Comparison of ENCODE assay signal across 8 cellular contexts in the genomic region with DNA sequence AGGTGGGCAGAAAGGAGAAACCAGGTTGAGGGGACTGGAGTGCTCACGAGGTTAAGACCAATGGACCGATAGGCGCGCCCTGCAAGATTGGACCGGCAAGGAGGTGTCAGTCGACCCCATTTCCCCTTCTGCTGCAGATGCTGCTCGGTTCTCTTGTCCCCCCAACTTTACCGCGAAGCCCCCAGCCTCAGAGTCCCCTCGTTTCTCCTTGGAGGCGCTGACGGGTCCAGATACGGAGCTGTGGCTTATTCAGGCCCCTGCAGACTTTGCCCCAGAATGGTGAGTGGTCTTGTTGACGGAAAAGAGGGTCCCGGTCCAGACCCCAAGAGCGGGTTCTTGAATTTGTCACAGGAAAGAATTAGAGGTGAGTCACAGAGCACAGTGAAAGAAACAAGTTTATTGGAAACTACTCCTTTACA. TPM values are rescaled to one million over a fixed set of nuclear protein-coding genes. Genes with fewer than 3 reads are reported as not detected.
DNase-seq lines count a peak whose midpoint lies in the region; ATAC-seq and TF ChIP-seq lines count a peak whose summit lies in the region.

No MANE protein-coding gene starts in this region.

- peaks cover 24% of the 10 kb centered on the region; the same call in 1 of the 2 replicates for H3K4me1 ChIP-seq in PC-3 (ENCODE audit: insufficient read depth, low read length)
- peaks cover 8% of the 10 kb centered on the region for H3K4me1 ChIP-seq in parathyroid adenoma

- no peaks in the 10 kb centered on the region for H3K27me3 ChIP-seq in PC-3 (ENCODE audit: low read length)
- no peaks in the 10 kb centered on the region for H3K27me3 ChIP-seq in parathyroid adenoma (ENCODE audit: control insufficient read depth, insufficient read depth, low read length)

- H3K27ac ChIP-seq in PC-3 (ENCODE audit: low read length) (peak overlapping the region; percentile 92), parathyroid adenoma (no peak overlapping the region)

- CTCF ChIA-PET in PC-3 (lab: Charles Lee), result no interaction called here

- H3K4me3 ChIP-seq in PC-3 (ENCODE audit: low read length) (peak overlapping the region; percentile 97), epithelial cell of esophagus (ENCODE audit: low read length) (peak overlapping the region; percentile 100), parathyroid adenoma (ENCODE audit: low read depth, low read length) (peak overlapping the region; percentile 80)

- H3K4me2 ChIP-seq in PC-3 (ENCODE audit: low read length) (peak overlapping the region; percentile 84), parathyroid adenoma (ENCODE audit: low read length) (peak overlapping the region; percentile 59)

- H3K9ac ChIP-seq in PC-3 (ENCODE audit: low read length), result peak overlapping the region; percentile 95
- no peak overlapping the region for H3K9ac ChIP-seq in parathyroid adenoma

- intact Hi-C loops in PC-3 (cut with micrococcal nuclease), result loop anchor here (2.0 kb wide), 1 partner anchor 30 kb away; no protein-coding TSS in a partner anchor

- no peak for TF ChIP-seq CTCF in PC-3 (conservative IDR thresholded peaks at IDR 0.05; ENCODE audit: low read depth, low read length)
- TF ChIP-seq CTCF in epithelial cell of esophagus (IDR thresholded peaks at IDR 0.05; ENCODE audit: insufficient read depth, low read depth, low read length, missing control alignments), result no peak
- no peak for TF ChIP-seq CTCF in parathyroid adenoma (IDR thresholded peaks at IDR 0.05)

- H3K9me3 ChIP-seq in PC-3 (ENCODE audit: low read length) (no peaks in the 10 kb centered on the region), parathyroid adenoma (ENCODE audit: control insufficient read depth, low read length) (no peaks in the 10 kb centered on the region)

- H3K36me3 ChIP-seq in PC-3 (ENCODE audit: low read depth, low read length) (peaks cover 4% of the 10 kb centered on the region; the same call in 1 of the 2 replicates), parathyroid adenoma (ENCODE audit: control insufficient read depth, insufficient read depth, low read length) (no peaks in the 10 kb centered on the region)

- peak; percentile 26 for DNase-seq in ELR (ENCODE audit: low read depth)
- no peak for DNase-seq in PC-3
- DNase-seq in epithelial cell of esophagus (ENCODE audit: low read depth), result no peak
- DNase-seq in NCI-H2196 treated with DMSO at 0.1 percent for 48 hours (lab: John Stamatoyannopoulos, UW; ENCODE audit: unreplicated experiment), result no peak
- DNase-seq in T1000 (lab: John Stamatoyannopoulos, UW), result no peak
- DNase-seq in DMS79 (lab: John Stamatoyannopoulos, UW), result no peak

- POLR2A ChIA-PET in PC-3 (lab: Charles Lee; ENCODE audit: unreplicated experiment), result no interaction called here

- no peaks in the 10 kb centered on the region for H3K9me2 ChIP-seq in PC-3 (replicated peaks; ENCODE audit: low read length)

- H3K79me2 ChIP-seq in PC-3 (ENCODE audit: low read length) (peaks cover 60% of the 10 kb centered on the region), parathyroid adenoma (peaks cover 6% of the 10 kb centered on the region)

- H4K20me1 ChIP-seq in PC-3 (ENCODE audit: low read length), result no peaks in the 10 kb centered on the region

- H3F3A ChIP-seq in PC-3 (ENCODE audit: low read length, unreplicated experiment), result no peaks in the 10 kb centered on the region

- H2AFZ ChIP-seq in PC-3 (ENCODE audit: low read length), result 0 out of 2 replicates have a peak overlapping the region, but pooled peaks have one; percentile 76
- peak overlapping the region; percentile 99 for H2AFZ ChIP-seq in parathyroid adenoma

- BruUV-seq in PC-3 (replicated peaks; lab: Mats Ljungman, UMichigan), result TSS peak; percentile 34

- ATAC-seq in PC-3 (no peak), GM21576 (IDR thresholded peaks at IDR 0.05; ENCODE audit: unreplicated experiment) (no peak)

RNA-seq across cellular contexts. Expression of gene POLR1G, which starts 0.5 kb away (rescaled TPM):
- total RNA-seq in PC-3 (2014; rRNA removed), result 25.9 and 43.0 TPM in 2 replicates

RNA-seq across cellular contexts. Expression of gene PPP1R13L, which starts 2.1 kb away (rescaled TPM):
- 28.6 and 36.4 TPM in 2 replicates for total RNA-seq in PC-3 (2014; rRNA removed)

RNA-seq across cellular contexts. Expression of gene ERCC1, which starts 16.8 kb away (rescaled TPM):
- total RNA-seq in PC-3 (2014; rRNA removed), result 56.2 and 57.3 TPM in 2 replicates

RNA-seq across cellular contexts. Expression of gene ERCC2, which starts 36.6 kb away (rescaled TPM):
- 48.0 and 57.5 TPM in 2 replicates for total RNA-seq in PC-3 (2014; rRNA removed)
